ENCODE assay signal across 1 cellular context in the genomic region with DNA sequence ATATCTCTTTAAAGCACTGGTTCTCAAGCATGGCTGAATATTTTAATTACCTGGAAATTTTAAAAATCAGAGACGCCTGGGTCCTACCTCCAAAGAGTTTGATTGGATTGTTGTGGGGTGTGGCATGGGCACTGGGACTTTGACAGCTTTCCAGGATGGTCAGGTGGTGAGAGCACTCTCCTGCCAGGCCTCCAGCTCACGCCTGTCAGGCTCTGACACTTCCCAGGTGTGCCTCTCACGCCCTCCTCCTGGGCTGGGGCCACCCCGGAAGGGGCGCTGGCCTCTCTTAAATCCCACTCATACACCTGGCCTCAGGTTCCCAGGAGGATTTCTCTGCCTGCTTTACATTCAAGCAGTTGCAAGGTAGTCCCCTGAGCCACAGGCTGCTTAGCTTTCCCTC.
TF ChIP-seq lines count a peak whose summit lies in the region.

No MANE protein-coding gene starts in this region.

TF ChIP-seq in HepG2, 621 proteins besides CTCF, POLR2A, EP300 and RAD21:
- TF ChIP-seq ZNF605 (CRISPR knock-in tag; IDR thresholded peaks at IDR 0.05) (no peak), ZNF704 (CRISPR knock-in tag; IDR thresholded peaks at IDR 0.05; ENCODE audit: borderline replicate concordance) (no peak), CSRNP2 (CRISPR knock-in tag; conservative IDR thresholded peaks at IDR 0.05; ENCODE audit: low read depth) (no peak), RXRA (CRISPR knock-in tag; IDR thresholded peaks at IDR 0.05) (no peak), ZNF766 (CRISPR knock-in tag; IDR thresholded peaks at IDR 0.05; ENCODE audit: borderline replicate concordance) (no peak), ZHX2 (IDR thresholded peaks at IDR 0.05; ENCODE audit: low read depth) (no peak), ZHX2 (CRISPR knock-in tag; IDR thresholded peaks at IDR 0.05; ENCODE audit: borderline replicate concordance) (no peak), ZNF354B (CRISPR knock-in tag; IDR thresholded peaks at IDR 0.05) (no peak), HIC2 (CRISPR knock-in tag; IDR thresholded peaks at IDR 0.05; ENCODE audit: low read depth) (no peak), ARID5B (CRISPR knock-in tag; IDR thresholded peaks at IDR 0.05) (no peak), GTF3A (CRISPR knock-in tag; conservative IDR thresholded peaks at IDR 0.05) (no peak), ZNF567 (CRISPR knock-in tag; IDR thresholded peaks at IDR 0.05; ENCODE audit: borderline replicate concordance) (no peak), ZNF737 (CRISPR knock-in tag; IDR thresholded peaks at IDR 0.05; ENCODE audit: borderline replicate concordance) (no peak), ZNF282 (IDR thresholded peaks at IDR 0.05; ENCODE audit: partially characterized antibody) (no peak)
